13 cellular contexts compared by ENCODE assay signal in genomic region chr17:43233877-43234276, GRCh38. TPM values are rescaled to one million over a fixed set of nuclear protein-coding genes. Genes with fewer than 3 reads are reported as not detected.
DNase-seq lines count a peak whose midpoint lies in the region; ATAC-seq and TF ChIP-seq lines count a peak whose summit lies in the region.
"Not testable (repeated sequence)": the region's sequence is repeated elsewhere in the genome, so short reads cannot be mapped to it uniquely, and the experiment has no call there.
"Had no signal": no experiment of that assay in that cellular context is flagged by ENCODE, and none has a peak within 500 bp of the region (broad histone marks: within the 10 kb centered on the region; RNA-seq: fewer than 3 reads in every experiment).

RNU2-1 (minus strand) TSS chr17:43233977.

- TF ChIP-seq CTCF in Calu3 (IDR thresholded peaks at IDR 0.05; ENCODE audit: unreplicated experiment); right lobe of liver (IDR thresholded peaks at IDR 0.05); osteocyte (IDR thresholded peaks at IDR 0.05): not testable (repeated sequence)

- H3K27me3 Mint-ChIP-seq in Calu3 (ENCODE audit: unreplicated experiment); activated CD8-positive, alpha-beta memory T cell treated with anti-CD3 and anti-CD28 coated beads, Interleukin-2, amount 10 ng/mL, durations not matched to agents 7 days and 5 days; activated naive CD8-positive, alpha-beta T cell treated with anti-CD3 and anti-CD28 coated beads, Interleukin-2, amount 10 ng/mL, durations not matched to agents 7 days and 5 days; osteocyte (ENCODE audit: unreplicated experiment): not testable (repeated sequence)

- DNase-seq in Calu3; activated CD8-positive, alpha-beta memory T cell treated with anti-CD3 and anti-CD28 coated beads, Interleukin-2, amount 10 ng/mL, durations not matched to agents 7 days and 5 days; activated naive CD8-positive, alpha-beta T cell treated with anti-CD3 and anti-CD28 coated beads, Interleukin-2, amount 10 ng/mL, durations not matched to agents 7 days and 5 days; Right ventricle myocardium superior; right lobe of liver; osteocyte (ENCODE audit: extremely low spot score, unreplicated experiment): not testable (repeated sequence)

- not testable (repeated sequence) for H3K4me3 Mint-ChIP-seq in Calu3 (ENCODE audit: low read depth, unreplicated experiment); activated CD8-positive, alpha-beta memory T cell treated with anti-CD3 and anti-CD28 coated beads, Interleukin-2, amount 10 ng/mL, durations not matched to agents 7 days and 5 days; activated naive CD8-positive, alpha-beta T cell treated with anti-CD3 and anti-CD28 coated beads, Interleukin-2, amount 10 ng/mL, durations not matched to agents 7 days and 5 days; osteocyte (ENCODE audit: unreplicated experiment)

- CTCF ChIA-PET in Calu3 (lab: Charles Lee); activated CD8-positive, alpha-beta memory T cell treated with anti-CD3 and anti-CD28 coated beads, Interleukin-2, amount 10 ng/mL, durations not matched to agents 7 days and 5 days (lab: Charles Lee): not testable (repeated sequence)

- not testable (repeated sequence) for H3K27ac ChIP-seq in right lobe of liver

- not testable (repeated sequence) for H3K9me3 ChIP-seq in right lobe of liver

- BruUV-seq in Calu3 (replicated peaks; lab: Mats Ljungman, UMichigan) = not testable (repeated sequence)

- POLR2A ChIA-PET in activated naive CD8-positive, alpha-beta T cell treated with anti-CD3 and anti-CD28 coated beads, Interleukin-2, amount 10 ng/mL, durations not matched to agents 7 days and 5 days (lab: Charles Lee) = not testable (repeated sequence)

- not testable (repeated sequence) for H3K4me1 ChIP-seq in right lobe of liver

- not testable (repeated sequence) for H3K36me3 Mint-ChIP-seq in Calu3 (ENCODE audit: insufficient read depth, unreplicated experiment); activated CD8-positive, alpha-beta memory T cell treated with anti-CD3 and anti-CD28 coated beads, Interleukin-2, amount 10 ng/mL, durations not matched to agents 7 days and 5 days; activated naive CD8-positive, alpha-beta T cell treated with anti-CD3 and anti-CD28 coated beads, Interleukin-2, amount 10 ng/mL, durations not matched to agents 7 days and 5 days; osteocyte (ENCODE audit: unreplicated experiment)

- not testable (repeated sequence) for H3K27ac Mint-ChIP-seq in Calu3 (ENCODE audit: unreplicated experiment); activated CD8-positive, alpha-beta memory T cell treated with anti-CD3 and anti-CD28 coated beads, Interleukin-2, amount 10 ng/mL, durations not matched to agents 7 days and 5 days; activated naive CD8-positive, alpha-beta T cell treated with anti-CD3 and anti-CD28 coated beads, Interleukin-2, amount 10 ng/mL, durations not matched to agents 7 days and 5 days; osteocyte (ENCODE audit: unreplicated experiment)

- not testable (repeated sequence) for H3K27me3 ChIP-seq in right lobe of liver

- H3K4me1 Mint-ChIP-seq in Calu3 (ENCODE audit: low read depth, unreplicated experiment); activated CD8-positive, alpha-beta memory T cell treated with anti-CD3 and anti-CD28 coated beads, Interleukin-2, amount 10 ng/mL, durations not matched to agents 7 days and 5 days; activated naive CD8-positive, alpha-beta T cell treated with anti-CD3 and anti-CD28 coated beads, Interleukin-2, amount 10 ng/mL, durations not matched to agents 7 days and 5 days; osteocyte (ENCODE audit: unreplicated experiment): not testable (repeated sequence)

- not testable (repeated sequence) for H3K36me3 ChIP-seq in right lobe of liver

- not testable (repeated sequence) for ATAC-seq in activated CD8-positive, alpha-beta memory T cell treated with anti-CD3 and anti-CD28 coated beads, Interleukin-2, amount 10 ng/mL, durations not matched to agents 7 days and 5 days; activated naive CD8-positive, alpha-beta T cell treated with anti-CD3 and anti-CD28 coated beads, Interleukin-2, amount 10 ng/mL, durations not matched to agents 7 days and 5 days (ENCODE audit: low read depth); Right ventricle myocardium superior (ENCODE audit: poor library complexity); right lobe of liver

- intact Hi-C loops in Calu3 (cut with micrococcal nuclease; ENCODE audit: unreplicated experiment); T-helper 2 cell treated with Interferon-gamma antibody and Interleukin-4, amounts not matched to agents 100 ng/mL and 5 ng/mL, for 36 hours (cut with micrococcal nuclease); Right ventricle myocardium superior (cut with DNase I); right lobe of liver (cut with DNase I): not testable (repeated sequence)

- not testable (repeated sequence) for TF ChIP-seq POLR2A in right lobe of liver (IDR thresholded peaks at IDR 0.05)

- WGBS in right lobe of liver (ENCODE audit: insufficient coverage, low coverage, low lambda C conversion rate, missing lambda C conversion rate) = no CpG with 5 or more reads among the region's 31 CpGs

- H3K4me3 ChIP-seq in right lobe of liver = not testable (repeated sequence)

- H3K9me3 Mint-ChIP-seq in Calu3 (ENCODE audit: low read depth, unreplicated experiment); activated CD8-positive, alpha-beta memory T cell treated with anti-CD3 and anti-CD28 coated beads, Interleukin-2, amount 10 ng/mL, durations not matched to agents 7 days and 5 days (ENCODE audit: low read depth); activated naive CD8-positive, alpha-beta T cell treated with anti-CD3 and anti-CD28 coated beads, Interleukin-2, amount 10 ng/mL, durations not matched to agents 7 days and 5 days; osteocyte (ENCODE audit: unreplicated experiment): not testable (repeated sequence)

RNA-seq across cellular contexts. Expression of gene RNU2-1, which starts in this region (rescaled TPM):
- total RNA-seq in Calu3 (2022) = 5,045 and 5,662 TPM in 2 replicates
- total RNA-seq in T-helper 2 cell treated with Interferon-gamma antibody and Interleukin-4, amounts not matched to agents 100 ng/mL and 5 ng/mL, for 36 hours = 6,630 and 6,735 TPM in 2 replicates
- 1,000 to 10,000 TPM; 3,839 to 7,603 TPM for total RNA-seq in activated CD8-positive, alpha-beta memory T cell treated with anti-CD3 and anti-CD28 coated beads, Interleukin-2, amount 10 ng/mL, durations not matched to agents 7 days and 5 days
- total RNA-seq in activated naive CD8-positive, alpha-beta T cell treated with anti-CD3 and anti-CD28 coated beads, Interleukin-2, amount 10 ng/mL, durations not matched to agents 7 days and 5 days = 1,000 to 10,000 TPM; 7,127 to 8,381 TPM
- total RNA-seq in Right ventricle myocardium superior = 9,490 TPM
- 1,000 to 10,000 TPM in 3 of 6 experiments, 100 to 1,000 TPM in 1, not detected in 2; 626 to 4,576 (median 3,287) TPM for total RNA-seq in right lobe of liver
- total RNA-seq in osteocyte = 5,002 and 5,011 TPM in 2 replicates
- total RNA-seq: fibroblast of lung, gastrocnemius medialis, NCI-H460, occipital lobe, SJCRH30, smooth muscle cell had no signal
